ENCODE assay signal across 8 cellular contexts in the genomic region with DNA sequence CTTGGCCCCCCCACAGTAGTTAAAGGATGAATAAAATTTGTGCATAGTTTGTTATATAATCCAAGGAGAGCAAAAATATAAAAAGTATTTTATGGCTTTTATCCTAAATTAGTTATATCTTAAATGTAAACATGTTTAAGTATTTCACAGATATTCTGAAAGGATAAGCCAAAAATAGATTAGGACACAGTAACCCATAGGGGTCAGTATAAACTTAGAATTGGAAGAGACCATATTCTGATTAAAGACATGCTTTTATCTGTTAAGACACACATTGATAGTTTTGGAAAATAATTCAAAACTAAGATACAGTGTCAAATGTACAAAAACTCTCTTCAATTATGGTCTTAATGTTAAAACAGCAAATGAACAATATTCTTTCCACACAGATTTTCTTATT. TPM values are rescaled to one million over a fixed set of nuclear protein-coding genes. Genes with fewer than 3 reads are reported as not detected.
DNase-seq lines count a peak whose midpoint lies in the region; ATAC-seq and TF ChIP-seq lines count a peak whose summit lies in the region.
"Had no signal": no experiment of that assay in that cellular context is flagged by ENCODE, and none has a peak within 500 bp of the region (broad histone marks: within the 10 kb centered on the region; RNA-seq: fewer than 3 reads in every experiment).

No MANE protein-coding gene starts in this region.

- H3F3A ChIP-seq in neural cell (ENCODE audit: insufficient read depth, low read length, poor library complexity, severe bottlenecking): peaks cover 2% of the 10 kb centered on the region

- DNase-seq in GM03348 (ENCODE audit: low spot score) (peak; percentile 39), MV-4-11 (lab: John Stamatoyannopoulos, UW) (peak; percentile 47), middle frontal gyrus (ENCODE audit: extremely low spot score, low spot score) (no peak)
- peak; percentile 23 for DNase-seq in central memory CD4-positive, alpha-beta T cell
- DNase-seq in activated CD4-positive, alpha-beta T cell treated with anti-CD3 and anti-CD28 coated beads, Interleukin-2, amount 50 U/mL, for 4 hours: no peak
- no peak for DNase-seq in stimulated activated naive B cell treated with anti-CD40 and anti-IgM and Interleukin-4, amounts not matched to agents 10 μg/mL and 1 μg/mL and 100 μg/mL, for 72 hours
- DNase-seq: gastrocnemius medialis had no signal

- no peak overlapping the region for H3K4me3 Mint-ChIP-seq in stimulated activated naive B cell treated with anti-CD40 and anti-IgM and Interleukin-4, amounts not matched to agents 10 μg/mL and 1 μg/mL and 100 μg/mL, for 72 hours

- H3K9me3 ChIP-seq in neural cell (ENCODE audit: low read length): no peaks in the 10 kb centered on the region
- H3K9me3 ChIP-seq: gastrocnemius medialis had no signal

- no peak for TF ChIP-seq EP300 in neural cell (conservative IDR thresholded peaks at IDR 0.05; ENCODE audit: poor library complexity, severe bottlenecking)

- no peaks in the 10 kb centered on the region for H4K20me1 ChIP-seq in neural cell (ENCODE audit: insufficient read depth)

- H3K4me3 ChIP-seq in neural cell (ENCODE audit: low read length): no peak overlapping the region
- H3K4me3 ChIP-seq: gastrocnemius medialis had no signal

- no peaks in the 10 kb centered on the region for H3K27me3 Mint-ChIP-seq in stimulated activated naive B cell treated with anti-CD40 and anti-IgM and Interleukin-4, amounts not matched to agents 10 μg/mL and 1 μg/mL and 100 μg/mL, for 72 hours

- no peak overlapping the region for H3K27ac Mint-ChIP-seq in stimulated activated naive B cell treated with anti-CD40 and anti-IgM and Interleukin-4, amounts not matched to agents 10 μg/mL and 1 μg/mL and 100 μg/mL, for 72 hours

- H3K9me2 ChIP-seq in neural cell (ENCODE audit: insufficient read depth, low read length): no peaks in the 10 kb centered on the region

- H3K27ac ChIP-seq in neural cell (ENCODE audit: low read length): no peak overlapping the region
- H3K27ac ChIP-seq: gastrocnemius medialis had no signal

- H3K36me3 ChIP-seq in neural cell (ENCODE audit: insufficient read depth, low read length): no peaks in the 10 kb centered on the region
- H3K36me3 ChIP-seq: gastrocnemius medialis had no signal

- H3K27me3 ChIP-seq in neural cell (ENCODE audit: insufficient read depth, low read depth, low read length): no peaks in the 10 kb centered on the region
- H3K27me3 ChIP-seq: gastrocnemius medialis had no signal

- no peak for ATAC-seq in stimulated activated naive B cell treated with anti-CD40 and anti-IgM and Interleukin-4, amounts not matched to agents 10 μg/mL and 1 μg/mL and 100 μg/mL, for 72 hours (replicated peaks)
- ATAC-seq: gastrocnemius medialis had no signal

- H2AFZ ChIP-seq in neural cell (ENCODE audit: low read depth, low read length): no peak overlapping the region

- no peak overlapping the region for H3K4me2 ChIP-seq in neural cell (ENCODE audit: low read length)

- H3K36me3 Mint-ChIP-seq in stimulated activated naive B cell treated with anti-CD40 and anti-IgM and Interleukin-4, amounts not matched to agents 10 μg/mL and 1 μg/mL and 100 μg/mL, for 72 hours: peaks cover 3 to 4% of the 10 kb centered on the region in 2 donors

- no peak overlapping the region for H3K9ac ChIP-seq in neural cell (ENCODE audit: low read length)

- peak; percentile 61 for TF ChIP-seq CTCF in neural cell (IDR thresholded peaks at IDR 0.05; ENCODE audit: poor library complexity, severe bottlenecking)

- H3K79me2 ChIP-seq in neural cell (replicated peaks; ENCODE audit: insufficient read depth, low read length): peaks cover 4% of the 10 kb centered on the region

- no peaks in the 10 kb centered on the region for H3K9me3 Mint-ChIP-seq in stimulated activated naive B cell treated with anti-CD40 and anti-IgM and Interleukin-4, amounts not matched to agents 10 μg/mL and 1 μg/mL and 100 μg/mL, for 72 hours

- no peaks in the 10 kb centered on the region for H3K4me1 Mint-ChIP-seq in stimulated activated naive B cell treated with anti-CD40 and anti-IgM and Interleukin-4, amounts not matched to agents 10 μg/mL and 1 μg/mL and 100 μg/mL, for 72 hours

- TF ChIP-seq RAD21 in neural cell (conservative IDR thresholded peaks at IDR 0.05): peak; percentile 66

TF ChIP-seq in neural cell, 6 proteins besides CTCF, POLR2A, EP300 and RAD21:
- TF ChIP-seq MXI1 (conservative IDR thresholded peaks at IDR 0.05; ENCODE audit: poor library complexity, severe bottlenecking): no peak
- no peak for TF ChIP-seq REST (IDR thresholded peaks at IDR 0.05; ENCODE audit: borderline replicate concordance)
- no peak for TF ChIP-seq POLR2AphosphoS5 (IDR thresholded peaks at IDR 0.05)
- no peak for TF ChIP-seq TAF1 (IDR thresholded peaks at IDR 0.05; ENCODE audit: low read depth)
- TF ChIP-seq EZH2 (IDR thresholded peaks at IDR 0.05; ENCODE audit: borderline replicate concordance, insufficient read depth, low read length, poor library complexity, severe bottlenecking): no peak
- TF ChIP-seq SMC3 (conservative IDR thresholded peaks at IDR 0.05; ENCODE audit: poor library complexity): peak; percentile 47

RNA-seq across cellular contexts. Expression of gene SERINC1, which starts 4.5 kb away (rescaled TPM):
- 783 and 879 TPM in 2 replicates for polyA plus RNA-seq in neural cell
- 638 and 711 TPM in 2 replicates for polyA minus RNA-seq in neural cell

Comparison
In these comparisons a context has a peak if more than half of its experiments do, and no peak if none do; other contexts are left out.
1. DNase-seq: peak in GM03348 (single experiment), MV-4-11 (single experiment) and central memory CD4-positive, alpha-beta T cell (single experiment); none in activated CD4-positive, alpha-beta T cell treated with anti-CD3 and anti-CD28 coated beads, Interleukin-2, amount 50 U/mL, for 4 hours (0 of 2), stimulated activated naive B cell treated with anti-CD40 and anti-IgM and Interleukin-4, amounts not matched to agents 10 μg/mL and 1 μg/mL and 100 μg/mL, for 72 hours (single experiment) and middle frontal gyrus (single experiment).